ENCODE assay signal across 13 cellular contexts in the genomic region with DNA sequence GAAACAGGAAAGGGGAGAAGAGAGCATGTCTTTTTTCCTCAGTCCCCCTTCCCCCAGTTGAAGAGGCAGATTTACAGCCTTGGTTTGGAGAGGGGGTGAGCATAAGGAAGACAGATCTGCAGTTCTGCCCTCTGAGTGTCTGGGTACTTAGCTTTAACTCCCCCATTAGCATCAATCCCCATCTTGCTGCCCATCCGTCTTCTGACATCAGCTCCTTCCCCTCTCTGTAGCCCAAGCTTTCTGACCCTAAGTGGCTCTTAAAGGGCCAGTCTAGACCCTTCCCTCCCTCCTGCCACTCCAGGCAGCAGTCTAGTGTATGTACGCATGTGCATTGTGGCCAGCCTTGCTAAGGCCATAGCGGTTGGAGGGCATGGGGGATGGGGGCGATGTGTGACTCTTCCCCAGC. TPM values are rescaled to one million over a fixed set of nuclear protein-coding genes. Genes with fewer than 3 reads are reported as not detected.
DNase-seq lines count a peak whose midpoint lies in the region; ATAC-seq, FAIRE-seq and TF ChIP-seq lines count a peak whose summit lies in the region.
"Had no signal": no experiment of that assay in that cellular context is flagged by ENCODE, and none has a peak within 500 bp of the region (broad histone marks: within the 10 kb centered on the region; RNA-seq: fewer than 3 reads in every experiment).

No MANE protein-coding gene starts in this region.

- H4K20me1 ChIP-seq in Karpas-422 (ENCODE audit: insufficient read depth, low read depth, low read length) (no peaks in the 10 kb centered on the region), astrocyte (ENCODE audit: insufficient read depth, low read length) (no peaks in the 10 kb centered on the region), HepG2 (ENCODE audit: insufficient read depth, low read length) (no peaks in the 10 kb centered on the region)

- ATAC-seq in HG03139 (IDR thresholded peaks at IDR 0.05; ENCODE audit: unreplicated experiment) (no peak), HepG2 (no peak)

- H3K4me1 Mint-ChIP-seq in astrocyte (ENCODE audit: low read depth, unreplicated experiment) (peaks cover 38% of the 10 kb centered on the region), neural crest cell (peaks cover 21% of the 10 kb centered on the region)

- no peaks in the 10 kb centered on the region for H3K27me3 ChIP-seq in Karpas-422 (ENCODE audit: low read length)
- no peaks in the 10 kb centered on the region for H3K27me3 ChIP-seq in astrocyte (ENCODE audit: insufficient read depth, low read length)
- H3K27me3 ChIP-seq in HepG2 (ENCODE audit: control insufficient read depth in 1 of 2, insufficient read depth in 2 of 2, low read length in 2 of 2): no peaks in the 10 kb centered on the region; a peak in 1 of 5 replicates
- H3K27me3 ChIP-seq: tibial artery had no signal

- DNase-seq in COLO668 (lab: John Stamatoyannopoulos, UW; ENCODE audit: unreplicated experiment) (peak; percentile 1), Karpas-422 (no peak), astrocyte (ENCODE audit: low read depth) (no peak), neural crest cell (ENCODE audit: low read depth, low spot score) (no peak), ureter (ENCODE audit: low spot score) (no peak), HepG2 (ENCODE audit: low spot score) (no peak), NCI-H2081 treated with DMSO at 0.1 percent for 48 hours (lab: John Stamatoyannopoulos, UW) (no peak)
- DNase-seq: activated T-cell treated with anti-CD3 and anti-CD28 coated beads for 4 hours, NCI-H1105 treated with DMSO at 0.1 percent for 48 hours, posterior cingulate gyrus, tibial artery had no signal

- H3K9ac ChIP-seq in Karpas-422 (ENCODE audit: low read length) (peak overlapping the region; percentile 87; the same call in 1 of the 2 replicates), astrocyte (ENCODE audit: low read length) (no peak overlapping the region), HepG2 (ENCODE audit: insufficient read depth, low read depth, low read length) (no peak overlapping the region)

- in situ Hi-C loops in HepG2 (cut with HindIII; ENCODE audit: extremely low pct_ligation_motif_present, low pct_unique_long_range_greater_than_20kb): no loop called here

- H3K27ac Mint-ChIP-seq in astrocyte (ENCODE audit: unreplicated experiment) (no peak overlapping the region), neural crest cell (ENCODE audit: unreplicated experiment) (peak overlapping the region; percentile 75)

- H3K9me2 ChIP-seq in Karpas-422 (replicated peaks; ENCODE audit: insufficient read depth, low read length): no peaks in the 10 kb centered on the region

- H3K4me1 ChIP-seq in Karpas-422 (ENCODE audit: low read length) (peaks cover 39% of the 10 kb centered on the region), astrocyte (ENCODE audit: insufficient read depth, low read length) (peaks cover 48% of the 10 kb centered on the region), HepG2 (ENCODE audit: insufficient read depth, low read length) (peaks cover 62% of the 10 kb centered on the region)

- intact Hi-C loops in HepG2 (cut with micrococcal nuclease; ENCODE audit: unreplicated experiment): no loop called here

- H3K4me2 ChIP-seq in Karpas-422 (ENCODE audit: low read depth, low read length, poor library complexity, severe bottlenecking) (peak overlapping the region; percentile 99), astrocyte (ENCODE audit: low read length) (peak overlapping the region; percentile 100), HepG2 (ENCODE audit: low read depth, low read length) (no peak overlapping the region)

- CTCF ChIA-PET in HepG2 (lab: Yijun Ruan, JAX; ENCODE audit: low intra/inter-chr PET ratio, low total read pairs): no interaction called here

- no peaks in the 10 kb centered on the region for H3K36me3 ChIP-seq in Karpas-422 (ENCODE audit: insufficient read depth, low read length)
- no peaks in the 10 kb centered on the region for H3K36me3 ChIP-seq in astrocyte (ENCODE audit: insufficient read depth, low read length)
- H3K36me3 ChIP-seq in HepG2 (replicated peaks in 1 of 2; ENCODE audit: control insufficient read depth in 1 of 2, insufficient read depth in 2 of 2, low read length in 2 of 2): no peaks in the 10 kb centered on the region
- H3K36me3 ChIP-seq: tibial artery had no signal

- TF ChIP-seq CTCF in astrocyte (IDR thresholded peaks at IDR 0.05; ENCODE audit: insufficient read depth, low read depth, low read length) (no peak), neural crest cell (conservative IDR thresholded peaks at IDR 0.05) (no peak), HepG2 (CRISPR knock-in tag; IDR thresholded peaks at IDR 0.05) (no peak)

- H3K9me3 Mint-ChIP-seq in astrocyte (ENCODE audit: unreplicated experiment) (no peaks in the 10 kb centered on the region), neural crest cell (no peaks in the 10 kb centered on the region)

- H3K27me3 Mint-ChIP-seq in astrocyte (ENCODE audit: low read depth, unreplicated experiment) (no peaks in the 10 kb centered on the region), neural crest cell (ENCODE audit: low read depth) (no peaks in the 10 kb centered on the region)

- H3K4me3 Mint-ChIP-seq in astrocyte (ENCODE audit: unreplicated experiment): no peak overlapping the region
- H3K4me3 Mint-ChIP-seq in neural crest cell: peak overlapping the region; percentile 88

- no peak for TF ChIP-seq EP300 in HepG2 (IDR thresholded peaks at IDR 0.05; ENCODE audit: low read depth in 2 of 2, low read length in 2 of 2)
- no peak for TF ChIP-seq EP300 in HepG2 (CRISPR knock-in tag; IDR thresholded peaks at IDR 0.05; ENCODE audit: borderline replicate concordance)

- no peaks in the 10 kb centered on the region for H3K9me3 ChIP-seq in Karpas-422 (ENCODE audit: low read length)
- H3K9me3 ChIP-seq in astrocyte (ENCODE audit: insufficient read depth, low read depth, low read length): no peaks in the 10 kb centered on the region
- no peaks in the 10 kb centered on the region for H3K9me3 ChIP-seq in HepG2 (ENCODE audit: low read length)
- H3K9me3 ChIP-seq: tibial artery had no signal

- POLR2A ChIA-PET in HepG2 (lab: Yijun Ruan, JAX): interaction anchor here (0.5 to 4.4 kb wide), 7 partner anchors 21 to 77 kb away, joined by 3 to 53 read pairs (median 19); a partner anchor contains a TSS

- no peak overlapping the region for H2AFZ ChIP-seq in Karpas-422 (ENCODE audit: low read length)
- no peak overlapping the region for H2AFZ ChIP-seq in astrocyte (ENCODE audit: low read depth, low read length)
- H2AFZ ChIP-seq in HepG2 (ENCODE audit: low read length): no peak overlapping the region

- TF ChIP-seq POLR2A in HepG2 (IDR thresholded peaks at IDR 0.05; ENCODE audit: insufficient read depth in 1 of 2, low read depth in 2 of 2, low read length in 2 of 2): no peak

- H3K36me3 Mint-ChIP-seq in astrocyte (ENCODE audit: low read depth, unreplicated experiment): no peaks in the 10 kb centered on the region
- no peaks in the 10 kb centered on the region for H3K36me3 Mint-ChIP-seq in neural crest cell (ENCODE audit: low read depth)

- BruUV-seq in HepG2 (replicated peaks; lab: Mats Ljungman, UMichigan): no TSS peak

- TF ChIP-seq RAD21 in HepG2 (CRISPR knock-in tag; IDR thresholded peaks at IDR 0.05): no peak

- H3K27ac ChIP-seq in Karpas-422 (ENCODE audit: low read length) (no peak overlapping the region), astrocyte (ENCODE audit: low read depth, low read length) (no peak overlapping the region), HepG2 (ENCODE audit: extremely low read length, insufficient read depth, low read length) (no peak overlapping the region)
- H3K27ac ChIP-seq: tibial artery had no signal

- FAIRE-seq in astrocyte (lab: Jason Lieb, UNC) (no peak), HepG2 (lab: Jason Lieb, UNC) (no peak)
- FAIRE-seq: islet of Langerhans had no signal

- H3K79me2 ChIP-seq in Karpas-422 (ENCODE audit: low read length) (no peaks in the 10 kb centered on the region), astrocyte (ENCODE audit: insufficient read depth, low read length) (no peaks in the 10 kb centered on the region), HepG2 (ENCODE audit: insufficient read depth, low read length) (no peaks in the 10 kb centered on the region)

- H3K4me3 ChIP-seq in Karpas-422 (ENCODE audit: low read length): no peak overlapping the region; the same call in 1 of the 2 replicates
- no peak overlapping the region for H3K4me3 ChIP-seq in astrocyte (ENCODE audit: insufficient read depth, low read depth, low read length)
- H3K4me3 ChIP-seq in HepG2 (replicated peaks in 1 of 3; ENCODE audit: insufficient read depth in 1 of 3, low read depth in 2 of 3, low read length in 3 of 3): no peak overlapping the region
- H3K4me3 ChIP-seq: tibial artery had no signal

- WGBS in HepG2 (ENCODE audit: low lambda C conversion rate): 92% methylated on average over 4 of the region's 4 CpGs

RNA-seq across cellular contexts. Expression of a gene that starts 7.3 kb away (rescaled TPM):
- total RNA-seq in Karpas-422 (2014; rRNA removed; shearing (Covaris generic); ENCODE audit: low replicate concordance): 0.29 TPM in 1 of 2 replicates, not detected in the other
- total RNA-seq in astrocyte (not detected in 2 replicates), neural crest cell (not detected in 2 replicates), ureter (0.34 TPM), HepG2 (2016; rRNA removed; fragmentation: Illumina TruSeq; extraction: Trizol) (not detected in 2 replicates)
- total RNA-seq in HepG2 (2016; cell fraction: cytosol; rRNA removed; fragmentation: Illumina TruSeq; extraction: Trizol; ENCODE audit: low read depth): not detected in 2 replicates
- not detected in 2 replicates for total RNA-seq in HepG2 (2016; cell fraction: insoluble cytoplasmic fraction; rRNA removed; fragmentation: Illumina TruSeq; extraction: Trizol)
- total RNA-seq in HepG2 (2016; cell fraction: membrane; rRNA removed; fragmentation: Illumina TruSeq; extraction: Trizol): not detected in 2 replicates
- total RNA-seq in HepG2 (2016; cell fraction: nucleus; rRNA removed; fragmentation: Illumina TruSeq; extraction: Trizol): not detected in 2 replicates
- polyA plus RNA-seq in HepG2 (2011; rRNA removed): not detected in 2 replicates
- not detected in 2 replicates for polyA plus RNA-seq in HepG2 (2011; cell fraction: cytosol; rRNA removed)
- not detected in 2 replicates for polyA plus RNA-seq in HepG2 (2011; cell fraction: nucleus; rRNA removed)
- not detected in 2 replicates for polyA plus RNA-seq in HepG2 (2012)
- not detected in 2 replicates for polyA plus RNA-seq in HepG2 (2016; cell fraction: cytosol; fragmentation: Illumina TruSeq; extraction: Trizol; ENCODE audit: low read depth)
- not detected in 2 replicates for polyA plus RNA-seq in HepG2 (2016; cell fraction: insoluble cytoplasmic fraction; fragmentation: Illumina TruSeq; extraction: Trizol; ENCODE audit: low read depth)
- polyA plus RNA-seq in HepG2 (2016; cell fraction: membrane; fragmentation: Illumina TruSeq; extraction: Trizol; ENCODE audit: low read depth): not detected in 2 replicates
- not detected in 2 replicates for polyA plus RNA-seq in HepG2 (2016; cell fraction: nucleus; fragmentation: Illumina TruSeq; extraction: Trizol; ENCODE audit: insufficient read depth, low read depth)
- not detected in 2 replicates for polyA minus RNA-seq in HepG2 (2011; rRNA and poly(A)+ RNA removed; ENCODE audit: low replicate concordance)
- not detected in 2 replicates for polyA minus RNA-seq in HepG2 (2011; cell fraction: cytosol; rRNA and poly(A)+ RNA removed)
- not detected in 2 replicates for polyA minus RNA-seq in HepG2 (2011; cell fraction: nucleus; rRNA and poly(A)+ RNA removed)

RNA-seq across cellular contexts. Expression of a gene that starts 27.6 kb away (rescaled TPM):
- 4.1 and 12.2 TPM in 2 replicates for total RNA-seq in Karpas-422 (2014; rRNA removed; shearing (Covaris generic); ENCODE audit: low replicate concordance)
- total RNA-seq in astrocyte: 23.0 and 24.4 TPM in 2 replicates
- 20.3 and 20.8 TPM in 2 replicates for total RNA-seq in neural crest cell
- 88.4 TPM for total RNA-seq in ureter
- 0.44 and 0.49 TPM in 2 replicates for total RNA-seq in HepG2 (2016; rRNA removed; fragmentation: Illumina TruSeq; extraction: Trizol)
- total RNA-seq in HepG2 (2016; cell fraction: cytosol; rRNA removed; fragmentation: Illumina TruSeq; extraction: Trizol; ENCODE audit: low read depth): 0.30 and 0.53 TPM in 2 replicates
- 0.26 and 0.39 TPM in 2 replicates for total RNA-seq in HepG2 (2016; cell fraction: insoluble cytoplasmic fraction; rRNA removed; fragmentation: Illumina TruSeq; extraction: Trizol)
- 1.4 and 1.8 TPM in 2 replicates for total RNA-seq in HepG2 (2016; cell fraction: membrane; rRNA removed; fragmentation: Illumina TruSeq; extraction: Trizol)
- total RNA-seq in HepG2 (2016; cell fraction: nucleus; rRNA removed; fragmentation: Illumina TruSeq; extraction: Trizol): 0.44 and 0.93 TPM in 2 replicates
- polyA plus RNA-seq in HepG2 (2011; rRNA removed): 0.31 and 0.67 TPM in 2 replicates
- 0.23 and 0.43 TPM in 2 replicates for polyA plus RNA-seq in HepG2 (2011; cell fraction: cytosol; rRNA removed)
- 0.56 and 0.66 TPM in 2 replicates for polyA plus RNA-seq in HepG2 (2011; cell fraction: nucleus; rRNA removed)
- 1.2 and 1.3 TPM in 2 replicates for polyA plus RNA-seq in HepG2 (2012)
- polyA plus RNA-seq in HepG2 (2016; cell fraction: cytosol; fragmentation: Illumina TruSeq; extraction: Trizol; ENCODE audit: low read depth): 3.9 and 4.1 TPM in 2 replicates
- 2.8 and 3.3 TPM in 2 replicates for polyA plus RNA-seq in HepG2 (2016; cell fraction: insoluble cytoplasmic fraction; fragmentation: Illumina TruSeq; extraction: Trizol; ENCODE audit: low read depth)
- polyA plus RNA-seq in HepG2 (2016; cell fraction: membrane; fragmentation: Illumina TruSeq; extraction: Trizol; ENCODE audit: low read depth): 8.1 and 9.0 TPM in 2 replicates
- 2.5 and 4.2 TPM in 2 replicates for polyA plus RNA-seq in HepG2 (2016; cell fraction: nucleus; fragmentation: Illumina TruSeq; extraction: Trizol; ENCODE audit: insufficient read depth, low read depth)
- 0.50 and 6.8 TPM in 2 replicates for polyA minus RNA-seq in HepG2 (2011; rRNA and poly(A)+ RNA removed; ENCODE audit: low replicate concordance)
- 0.70 and 1.5 TPM in 2 replicates for polyA minus RNA-seq in HepG2 (2011; cell fraction: cytosol; rRNA and poly(A)+ RNA removed)
- polyA minus RNA-seq in HepG2 (2011; cell fraction: nucleus; rRNA and poly(A)+ RNA removed): not detected in 2 replicates

RNA-seq across cellular contexts. Expression of a gene that starts 32.0 kb away (rescaled TPM):
- total RNA-seq in Karpas-422 (2014; rRNA removed; shearing (Covaris generic); ENCODE audit: low replicate concordance): 103 and 164 TPM in 2 replicates
- total RNA-seq in astrocyte: 134 and 136 TPM in 2 replicates
- 148 and 160 TPM in 2 replicates for total RNA-seq in neural crest cell
- total RNA-seq in ureter: 116 TPM
- 125 and 201 TPM in 2 replicates for total RNA-seq in HepG2 (2016; rRNA removed; fragmentation: Illumina TruSeq; extraction: Trizol)
- 20.4 and 22.6 TPM in 2 replicates for total RNA-seq in HepG2 (2016; cell fraction: cytosol; rRNA removed; fragmentation: Illumina TruSeq; extraction: Trizol; ENCODE audit: low read depth)
- total RNA-seq in HepG2 (2016; cell fraction: insoluble cytoplasmic fraction; rRNA removed; fragmentation: Illumina TruSeq; extraction: Trizol): 123 and 217 TPM in 2 replicates
- 45.5 and 48.0 TPM in 2 replicates for total RNA-seq in HepG2 (2016; cell fraction: membrane; rRNA removed; fragmentation: Illumina TruSeq; extraction: Trizol)
- 42.3 and 53.2 TPM in 2 replicates for total RNA-seq in HepG2 (2016; cell fraction: nucleus; rRNA removed; fragmentation: Illumina TruSeq; extraction: Trizol)
- 134 and 184 TPM in 2 replicates for polyA plus RNA-seq in HepG2 (2011; rRNA removed)
- 121 and 141 TPM in 2 replicates for polyA plus RNA-seq in HepG2 (2011; cell fraction: cytosol; rRNA removed)
- 41.8 and 48.0 TPM in 2 replicates for polyA plus RNA-seq in HepG2 (2011; cell fraction: nucleus; rRNA removed)
- polyA plus RNA-seq in HepG2 (2012): 118 and 217 TPM in 2 replicates
- 37.1 and 37.6 TPM in 2 replicates for polyA plus RNA-seq in HepG2 (2016; cell fraction: cytosol; fragmentation: Illumina TruSeq; extraction: Trizol; ENCODE audit: low read depth)
- 312 and 355 TPM in 2 replicates for polyA plus RNA-seq in HepG2 (2016; cell fraction: insoluble cytoplasmic fraction; fragmentation: Illumina TruSeq; extraction: Trizol; ENCODE audit: low read depth)
- polyA plus RNA-seq in HepG2 (2016; cell fraction: membrane; fragmentation: Illumina TruSeq; extraction: Trizol; ENCODE audit: low read depth): 61.8 and 63.8 TPM in 2 replicates
- 112 and 113 TPM in 2 replicates for polyA plus RNA-seq in HepG2 (2016; cell fraction: nucleus; fragmentation: Illumina TruSeq; extraction: Trizol; ENCODE audit: insufficient read depth, low read depth)
- 102 and 206 TPM in 2 replicates for polyA minus RNA-seq in HepG2 (2011; rRNA and poly(A)+ RNA removed; ENCODE audit: low replicate concordance)
- 105 and 134 TPM in 2 replicates for polyA minus RNA-seq in HepG2 (2011; cell fraction: cytosol; rRNA and poly(A)+ RNA removed)
- 37.2 and 53.7 TPM in 2 replicates for polyA minus RNA-seq in HepG2 (2011; cell fraction: nucleus; rRNA and poly(A)+ RNA removed)

RNA-seq across cellular contexts. Expression of a gene that starts 56.1 kb away (rescaled TPM):
- total RNA-seq in Karpas-422 (2014; rRNA removed; shearing (Covaris generic); ENCODE audit: low replicate concordance): not detected in 2 replicates
- total RNA-seq in astrocyte: 0.29 and 0.41 TPM in 2 replicates
- 0.32 TPM in 1 of 2 replicates, not detected in the other for total RNA-seq in neural crest cell
- total RNA-seq in ureter: 0.57 TPM
- total RNA-seq in HepG2 (2016; rRNA removed; fragmentation: Illumina TruSeq; extraction: Trizol): 7.8 and 8.5 TPM in 2 replicates
- 2.9 and 3.4 TPM in 2 replicates for total RNA-seq in HepG2 (2016; cell fraction: cytosol; rRNA removed; fragmentation: Illumina TruSeq; extraction: Trizol; ENCODE audit: low read depth)
- total RNA-seq in HepG2 (2016; cell fraction: insoluble cytoplasmic fraction; rRNA removed; fragmentation: Illumina TruSeq; extraction: Trizol): 7.5 and 8.1 TPM in 2 replicates
- total RNA-seq in HepG2 (2016; cell fraction: membrane; rRNA removed; fragmentation: Illumina TruSeq; extraction: Trizol): 6.2 and 6.6 TPM in 2 replicates
- 5.7 and 6.3 TPM in 2 replicates for total RNA-seq in HepG2 (2016; cell fraction: nucleus; rRNA removed; fragmentation: Illumina TruSeq; extraction: Trizol)
- 4.1 and 4.5 TPM in 2 replicates for polyA plus RNA-seq in HepG2 (2011; rRNA removed)
- 2.5 and 3.0 TPM in 2 replicates for polyA plus RNA-seq in HepG2 (2011; cell fraction: cytosol; rRNA removed)
- 3.5 and 3.8 TPM in 2 replicates for polyA plus RNA-seq in HepG2 (2011; cell fraction: nucleus; rRNA removed)
- polyA plus RNA-seq in HepG2 (2012): 1.3 and 1.8 TPM in 2 replicates
- 1.9 and 3.1 TPM in 2 replicates for polyA plus RNA-seq in HepG2 (2016; cell fraction: cytosol; fragmentation: Illumina TruSeq; extraction: Trizol; ENCODE audit: low read depth)
- polyA plus RNA-seq in HepG2 (2016; cell fraction: insoluble cytoplasmic fraction; fragmentation: Illumina TruSeq; extraction: Trizol; ENCODE audit: low read depth): 10.3 and 10.9 TPM in 2 replicates
- polyA plus RNA-seq in HepG2 (2016; cell fraction: membrane; fragmentation: Illumina TruSeq; extraction: Trizol; ENCODE audit: low read depth): 3.7 and 4.5 TPM in 2 replicates
- polyA plus RNA-seq in HepG2 (2016; cell fraction: nucleus; fragmentation: Illumina TruSeq; extraction: Trizol; ENCODE audit: insufficient read depth, low read depth): 11.6 and 14.3 TPM in 2 replicates
- polyA minus RNA-seq in HepG2 (2011; rRNA and poly(A)+ RNA removed; ENCODE audit: low replicate concordance): 1.7 and 3.8 TPM in 2 replicates
- 0.49 and 2.3 TPM in 2 replicates for polyA minus RNA-seq in HepG2 (2011; cell fraction: cytosol; rRNA and poly(A)+ RNA removed)
- polyA minus RNA-seq in HepG2 (2011; cell fraction: nucleus; rRNA and poly(A)+ RNA removed): 1.0 and 1.7 TPM in 2 replicates
